ENCODE assay signal across 14 cellular contexts in genomic region chr9:134064711-134065110, GRCh38. TPM values are rescaled to one million over a fixed set of nuclear protein-coding genes. Genes with fewer than 3 reads are reported as not detected.
A peak's percentile ranks its signal among the peaks of the same experiment; 100 is the strongest.
DNase-seq lines count a peak whose midpoint lies in the region; ATAC-seq and TF ChIP-seq lines count a peak whose summit lies in the region.
"Had no signal": no experiment of that assay in that cellular context is flagged by ENCODE, and none has a peak within 500 bp of the region (broad histone marks: within the 10 kb centered on the region; RNA-seq: fewer than 3 reads in every experiment).

No MANE protein-coding gene starts in this region.

- ATAC-seq in upper lobe of left lung (ENCODE audit: low FRiP score in 2 of 2) (no peak), GM21381 (IDR thresholded peaks at IDR 0.05; ENCODE audit: unreplicated experiment) (no peak)
- ATAC-seq: activated CD4-positive, CD25-positive, alpha-beta regulatory T cell treated with anti-CD3 and anti-CD28 coated beads, Interleukin-2, amount 50 U/mL, for 24 hours had no signal

- H3K9me3 Mint-ChIP-seq in activated naive CD4-positive, alpha-beta T cell treated with anti-CD3 and anti-CD28 coated beads, Interleukin-2, amount 10 ng/mL, durations not matched to agents 7 days and 5 days, result no peaks in the 10 kb centered on the region
- H3K9me3 Mint-ChIP-seq in activated naive CD8-positive, alpha-beta T cell (ENCODE audit: low read depth), result no peaks in the 10 kb centered on the region
- H3K9me3 Mint-ChIP-seq in mesothelial cell of epicardium, result no peaks in the 10 kb centered on the region

- 93 to 97% methylated on average over 7 of the region's 7 CpGs for WGBS in upper lobe of left lung, 2 donors

- TF ChIP-seq EP300 in upper lobe of left lung (IDR thresholded peaks at IDR 0.05), result no peak

- peaks cover 3% of the 10 kb centered on the region for H3K36me3 Mint-ChIP-seq in activated naive CD4-positive, alpha-beta T cell treated with anti-CD3 and anti-CD28 coated beads, Interleukin-2, amount 10 ng/mL, durations not matched to agents 7 days and 5 days
- no peaks in the 10 kb centered on the region for H3K36me3 Mint-ChIP-seq in activated naive CD8-positive, alpha-beta T cell
- peaks cover 3% of the 10 kb centered on the region for H3K36me3 Mint-ChIP-seq in mesothelial cell of epicardium

- H3K27ac ChIP-seq in tibial artery (no peak overlapping the region), upper lobe of left lung (no peak overlapping the region)
- H3K27ac ChIP-seq: SK-N-MC had no signal

- H3K9me3 ChIP-seq in tibial artery, result no peaks in the 10 kb centered on the region
- H3K9me3 ChIP-seq in upper lobe of left lung, result no peaks in the 10 kb centered on the region

- no peak for TF ChIP-seq POLR2A in upper lobe of left lung (IDR thresholded peaks at IDR 0.05)

- peak overlapping the region; percentile 98 for H3K27ac Mint-ChIP-seq in activated naive CD4-positive, alpha-beta T cell treated with anti-CD3 and anti-CD28 coated beads, Interleukin-2, amount 10 ng/mL, durations not matched to agents 7 days and 5 days
- H3K27ac Mint-ChIP-seq in activated naive CD8-positive, alpha-beta T cell, result no peak overlapping the region
- peak overlapping the region; percentile 50 for H3K27ac Mint-ChIP-seq in mesothelial cell of epicardium

- H3K4me1 ChIP-seq in tibial artery, result peaks cover 0 to 69% (median 53%) of the 10 kb centered on the region in 4 donors
- H3K4me1 ChIP-seq in upper lobe of left lung, result peaks cover 53 to 81% (median 60%) of the 10 kb centered on the region in 4 donors

- H3K27me3 ChIP-seq in tibial artery (peaks cover 0 to 6% of the 10 kb centered on the region in 2 donors), upper lobe of left lung (no peaks in the 10 kb centered on the region)
- H3K27me3 ChIP-seq: dorsolateral prefrontal cortex had no signal

- intact Hi-C loops in tibial artery (cut with DNase I; ENCODE audit: low total_unique reads), result loop anchor here (5.0 kb wide), 3 partner anchors 37 to 98 kb away; partner anchors contain the start of genes BRD3OS, RNU6ATAC and WDR5

- H3K4me3 Mint-ChIP-seq in activated naive CD4-positive, alpha-beta T cell treated with anti-CD3 and anti-CD28 coated beads, Interleukin-2, amount 10 ng/mL, durations not matched to agents 7 days and 5 days, result peak overlapping the region; percentile 90
- peak overlapping the region; percentile 91 for H3K4me3 Mint-ChIP-seq in activated naive CD8-positive, alpha-beta T cell
- peak overlapping the region; percentile 40 for H3K4me3 Mint-ChIP-seq in mesothelial cell of epicardium

- H3K4me3 ChIP-seq in tibial artery (no peak overlapping the region), upper lobe of left lung (no peak overlapping the region)
- H3K4me3 ChIP-seq: SK-N-MC had no signal

- TF ChIP-seq CTCF in mesothelial cell of epicardium (IDR thresholded peaks at IDR 0.05; ENCODE audit: unreplicated experiment) (no peak), tibial artery (IDR thresholded peaks at IDR 0.05) (no peak), upper lobe of left lung (IDR thresholded peaks at IDR 0.05) (no peak)

- peaks cover 53% of the 10 kb centered on the region for H3K4me1 Mint-ChIP-seq in activated naive CD4-positive, alpha-beta T cell treated with anti-CD3 and anti-CD28 coated beads, Interleukin-2, amount 10 ng/mL, durations not matched to agents 7 days and 5 days
- peaks cover 44% of the 10 kb centered on the region for H3K4me1 Mint-ChIP-seq in activated naive CD8-positive, alpha-beta T cell (ENCODE audit: low read depth)
- H3K4me1 Mint-ChIP-seq in mesothelial cell of epicardium, result peaks cover 41% of the 10 kb centered on the region

- CTCF ChIA-PET in activated naive CD4-positive, alpha-beta T cell treated with anti-CD3 and anti-CD28 coated beads, Interleukin-2, amount 10 ng/mL, durations not matched to agents 7 days and 5 days (lab: Charles Lee), result no interaction called here

- H3K36me3 ChIP-seq in tibial artery (no peaks in the 10 kb centered on the region), upper lobe of left lung (no peaks in the 10 kb centered on the region)

- DNase-seq in activated naive CD4-positive, alpha-beta T cell treated with anti-CD3 and anti-CD28 coated beads, Interleukin-2, amount 10 ng/mL, durations not matched to agents 7 days and 5 days, result peak; percentile 19
- no peak for DNase-seq in activated naive CD4-positive, alpha-beta T cell treated with Interleukin-2 at 50 U/mL for 16 hours
- DNase-seq in mesothelial cell of epicardium (ENCODE audit: low spot score in 2 of 2, unreplicated experiment in 2 of 2), result no peak
- DNase-seq in tibial artery, result peak; percentile 10 to 58
- no peak for DNase-seq in HuH-7.5 (ENCODE audit: low spot score)
- no peak for DNase-seq in upper lobe of left lung
- DNase-seq: activated T-cell treated with anti-CD3 and anti-CD28 coated beads for 4 hours, DMS79 treated with DMSO at 0.1 percent for 48 hours, dorsolateral prefrontal cortex, posterior cingulate gyrus had no signal

- H3K27me3 Mint-ChIP-seq in activated naive CD4-positive, alpha-beta T cell treated with anti-CD3 and anti-CD28 coated beads, Interleukin-2, amount 10 ng/mL, durations not matched to agents 7 days and 5 days, result peaks cover 14% of the 10 kb centered on the region
- H3K27me3 Mint-ChIP-seq in activated naive CD8-positive, alpha-beta T cell, result no peaks in the 10 kb centered on the region
- H3K27me3 Mint-ChIP-seq in mesothelial cell of epicardium (ENCODE audit: low read depth), result peaks cover 11% of the 10 kb centered on the region

RNA-seq across cellular contexts. Expression of gene BRD3, which starts 3.1 kb away (rescaled TPM):
- total RNA-seq in mesothelial cell of epicardium (83.7 to 90.0 TPM (median 87.5 TPM) in 3 replicates), upper lobe of left lung (10 to 100 TPM; 20.2 to 87.7 (median 44.3) TPM)

RNA-seq across cellular contexts. Expression of gene BRD3OS, which starts 39.4 kb away (rescaled TPM):
- 14.3 to 16.4 TPM (median 16.1 TPM) in 3 replicates for total RNA-seq in mesothelial cell of epicardium
- total RNA-seq in upper lobe of left lung, result 10 to 100 TPM in 4 of 6 donors, 1 to 10 TPM in 2; 7.0 to 17.8 (median 11.6) TPM

Comparison
In these comparisons a context has a peak if more than half of its experiments do, and no peak if none do; other contexts are left out.
1. DNase-seq: peak in activated naive CD4-positive, alpha-beta T cell treated with anti-CD3 and anti-CD28 coated beads, Interleukin-2, amount 10 ng/mL, durations not matched to agents 7 days and 5 days (single experiment) and tibial artery (2 of 2); none in activated naive CD4-positive, alpha-beta T cell treated with Interleukin-2 at 50 U/mL for 16 hours (single experiment), mesothelial cell of epicardium (0 of 2), HuH-7.5 (single experiment) and upper lobe of left lung (0 of 2).
2. H3K4me3 Mint-ChIP-seq: peak in every context shown above with its lines; median percentile 91 in activated naive CD8-positive, alpha-beta T cell; 90 in activated naive CD4-positive, alpha-beta T cell treated with anti-CD3 and anti-CD28 coated beads, Interleukin-2, amount 10 ng/mL, durations not matched to agents 7 days and 5 days; 40 in mesothelial cell of epicardium.